In genomic region chr7:139772115-139772514, GRCh38 we compare ENCODE assay signal across 15 cellular contexts. TPM values are rescaled to one million over a fixed set of nuclear protein-coding genes. Genes with fewer than 3 reads are reported as not detected.
DNase-seq lines count a peak whose midpoint lies in the region; ATAC-seq and TF ChIP-seq lines count a peak whose summit lies in the region.
"Had no signal": no experiment of that assay in that cellular context is flagged by ENCODE, and none has a peak within 500 bp of the region (broad histone marks: within the 10 kb centered on the region; RNA-seq: fewer than 3 reads in every experiment).

No MANE protein-coding gene starts in this region.

- no peak for TF ChIP-seq CTCF in IMR-90 (conservative IDR thresholded peaks at IDR 0.05; ENCODE audit: low read depth, low read length)
- TF ChIP-seq CTCF in ovary (IDR thresholded peaks at IDR 0.05) = no peak

- POLR2A ChIA-PET in IMR-90 (lab: Charles Lee; ENCODE audit: unreplicated experiment) = interaction anchor here (1.0 kb wide), 1 partner anchor 153 kb away, joined by 3 read pairs; no protein-coding TSS in a partner anchor

- dilution Hi-C loops in IMR-90 (cut with HindIII; ENCODE audit: low sequenced_read_pairs, unreplicated experiment) = no loop called here

- H3K36me3 Mint-ChIP-seq in activated T-helper 17 cell treated with anti-CD3 and anti-CD28 coated beads, Interleukin-2, amount 50 U/mL, for 72 hours (ENCODE audit: low read depth) = peaks cover 47% of the 10 kb centered on the region
- peaks cover 3 to 10% (median 5%) of the 10 kb centered on the region in 3 donors for H3K36me3 Mint-ChIP-seq in immature natural killer cell
- peaks cover 13% of the 10 kb centered on the region for H3K36me3 Mint-ChIP-seq in activated T-cell treated with anti-CD3 and anti-CD28 coated beads, Interleukin-2, amount 50 U/mL, for 4 hours (ENCODE audit: insufficient read depth)

- TF ChIP-seq POLR2A in IMR-90 (IDR thresholded peaks at IDR 0.05; ENCODE audit: low read depth, low read length) = no peak
- TF ChIP-seq POLR2A in ovary (IDR thresholded peaks at IDR 0.05) = no peak

- H3K9me3 ChIP-seq in IMR-90 (ENCODE audit: control insufficient read depth, insufficient read depth, low read length) (no peaks in the 10 kb centered on the region), skeletal muscle satellite cell (replicated peaks; ENCODE audit: low read length) (no peaks in the 10 kb centered on the region), ovary (no peaks in the 10 kb centered on the region)
- H3K9me3 ChIP-seq: MG63, testis had no signal

- H2AK5ac ChIP-seq in IMR-90 (ENCODE audit: low read depth, low read length) = peak overlapping the region; percentile 82

- intact Hi-C loops in IMR-90 (cut with micrococcal nuclease) (loop anchor here (5.0 kb wide), 1 partner anchor 40 kb away; no protein-coding TSS in a partner anchor), ovary (cut with DNase I) (loop anchor here in 1 of 4 donors (10.0 kb wide), 1 partner anchor 127 kb away; no protein-coding TSS in a partner anchor)

- H3K4me1 Mint-ChIP-seq in activated T-helper 17 cell treated with anti-CD3 and anti-CD28 coated beads, Interleukin-2, amount 50 U/mL, for 72 hours = peaks cover 79% of the 10 kb centered on the region
- peaks cover 79 to 93% of the 10 kb centered on the region in 2 donors for H3K4me1 Mint-ChIP-seq in immature natural killer cell
- peaks cover 91% of the 10 kb centered on the region for H3K4me1 Mint-ChIP-seq in activated T-cell treated with anti-CD3 and anti-CD28 coated beads, Interleukin-2, amount 50 U/mL, for 4 hours (ENCODE audit: low read depth)

- H4K91ac ChIP-seq in IMR-90 (ENCODE audit: insufficient read depth, low read depth, low read length) = peak overlapping the region; percentile 82

- CTCF ChIA-PET in IMR-90 (lab: Yijun Ruan, JAX) = interaction anchor here (0.6 to 1.5 kb wide), 2 partner anchors 67 to 214 kb away, joined by 3 to 4 read pairs; no protein-coding TSS in a partner anchor

- H3K27ac Mint-ChIP-seq in activated T-helper 17 cell treated with anti-CD3 and anti-CD28 coated beads, Interleukin-2, amount 50 U/mL, for 72 hours = peak overlapping the region; percentile 87
- peak overlapping the region in 4 of 6 donors; percentile 13 to 58 (median 50) for H3K27ac Mint-ChIP-seq in immature natural killer cell

- DNase-seq in IMR-90 (no peak), immature natural killer cell (no peak), ovary (no peak), substantia nigra (lab: John Stamatoyannopoulos, UW) (no peak)
- no peak for DNase-seq in activated T-cell treated with anti-CD3 and anti-CD28 coated beads, Interleukin-2, amount 50 U/mL, for 4 hours
- DNase-seq: activated T-cell treated with anti-CD3 and anti-CD28 coated beads, Interleukin-2, amount 50 U/mL, for 1 hour; erythroblast; midbrain; retina; testis had no signal

- in situ Hi-C loops in IMR-90 (cut with MboI; ENCODE audit: low sequenced_read_pairs) = loop anchor here (10.0 kb wide), 1 partner anchor 127 kb away; no protein-coding TSS in a partner anchor

- no peak for TF ChIP-seq EP300 in ovary (IDR thresholded peaks at IDR 0.05)

- H3K4me2 ChIP-seq in IMR-90 (ENCODE audit: low read depth, low read length) (peak overlapping the region; percentile 91; the same call in 1 of the 2 replicates), skeletal muscle satellite cell (ENCODE audit: low read length) (peak overlapping the region; percentile 71)

- H3K18ac ChIP-seq in IMR-90 (ENCODE audit: low read depth, low read length) = peak overlapping the region; percentile 50

- ATAC-seq in IMR-90 (ENCODE audit: low read depth) (no peak), HG03432 (IDR thresholded peaks at IDR 0.05; ENCODE audit: unreplicated experiment) (no peak)
- ATAC-seq in activated T-helper 17 cell treated with anti-CD3 and anti-CD28 coated beads, Interleukin-2, amount 50 U/mL, for 72 hours (replicated peaks) = no peak
- no peak for ATAC-seq in activated T-cell treated with anti-CD3 and anti-CD28 coated beads, Interleukin-2, amount 50 U/mL, for 4 hours

- WGBS in IMR-90 (ENCODE audit: extremely low coverage in 2 of 2, insufficient read length in 1 of 2), 2 experiments = no CpG with 5 or more reads among the region's 7 CpGs
- 93 to 96% (median 94%) methylated on average over 7 of the region's 7 CpGs for WGBS in ovary, 3 donors

- H3K14ac ChIP-seq in IMR-90 (replicated peaks; ENCODE audit: low read depth, low read length) = peak overlapping the region; percentile 86

- H4K20me1 ChIP-seq in IMR-90 (ENCODE audit: insufficient read depth, low read length) = peaks cover 75% of the 10 kb centered on the region

- peak overlapping the region; percentile 54; the same call in 1 of the 2 replicates for H4K5ac ChIP-seq in IMR-90 (ENCODE audit: low read depth, low read length)

- peak overlapping the region; percentile 59; the same call in 1 of the 2 replicates for H3K56ac ChIP-seq in IMR-90 (ENCODE audit: extremely low read depth, insufficient read depth, low read length)

- BruUV-seq in IMR-90 (replicated peaks; lab: Mats Ljungman, UMichigan) = no TSS peak

- H2BK120ac ChIP-seq in IMR-90 (ENCODE audit: low read depth, low read length) = peak overlapping the region; percentile 81

- no peak for TF ChIP-seq RAD21 in IMR-90 (IDR thresholded peaks at IDR 0.05; ENCODE audit: low read length)

- H3K79me1 ChIP-seq in IMR-90 (ENCODE audit: low read depth in 1 of 2, low read length in 2 of 2) = peaks cover 13 to 76% of the 10 kb centered on the region in 2 experiments

- peak overlapping the region; percentile 52 to 54 for H4K8ac ChIP-seq in IMR-90 (ENCODE audit: low read depth in 2 of 2, low read length in 2 of 2)

- H2BK20ac ChIP-seq in IMR-90 (ENCODE audit: low read depth, low read length) = peak overlapping the region; percentile 65

- H3K9ac ChIP-seq in IMR-90 (ENCODE audit: low read depth, low read length) (no peak overlapping the region), skeletal muscle satellite cell (ENCODE audit: low read depth, low read length) (peak overlapping the region; percentile 81)

- H2BK5ac ChIP-seq in IMR-90 (ENCODE audit: low read depth, low read length, poor library complexity, severe bottlenecking) = peak overlapping the region; percentile 83

- H3K4ac ChIP-seq in IMR-90 (ENCODE audit: low read depth, low read length) = peak overlapping the region; percentile 87

- H3K27me3 ChIP-seq in IMR-90 (ENCODE audit: control insufficient read depth, insufficient read depth, low read length) (no peaks in the 10 kb centered on the region), skeletal muscle satellite cell (ENCODE audit: control insufficient read depth, insufficient read depth, low read length) (no peaks in the 10 kb centered on the region), ovary (no peaks in the 10 kb centered on the region)
- H3K27me3 ChIP-seq: MG63, testis had no signal

- no peak overlapping the region for H3K4me3 ChIP-seq in IMR-90 (ENCODE audit: insufficient read depth, low read depth, low read length)
- peak overlapping the region; percentile 50 for H3K4me3 ChIP-seq in skeletal muscle satellite cell (ENCODE audit: low read length)
- H3K4me3 ChIP-seq in ovary = no peak overlapping the region
- H3K4me3 ChIP-seq: MG63, SK-N-MC, testis had no signal

- H3K9me3 Mint-ChIP-seq in activated T-helper 17 cell treated with anti-CD3 and anti-CD28 coated beads, Interleukin-2, amount 50 U/mL, for 72 hours = no peaks in the 10 kb centered on the region
- no peaks in the 10 kb centered on the region for H3K9me3 Mint-ChIP-seq in immature natural killer cell
- no peaks in the 10 kb centered on the region for H3K9me3 Mint-ChIP-seq in activated T-cell treated with anti-CD3 and anti-CD28 coated beads, Interleukin-2, amount 50 U/mL, for 4 hours

- no peaks in the 10 kb centered on the region for H3K27me3 Mint-ChIP-seq in activated T-helper 17 cell treated with anti-CD3 and anti-CD28 coated beads, Interleukin-2, amount 50 U/mL, for 72 hours
- H3K27me3 Mint-ChIP-seq in immature natural killer cell (ENCODE audit: low read depth in 3 of 3) = peaks cover 0 to 8% (median 5%) of the 10 kb centered on the region in 3 donors
- H3K27me3 Mint-ChIP-seq in activated T-cell treated with anti-CD3 and anti-CD28 coated beads, Interleukin-2, amount 50 U/mL, for 4 hours (ENCODE audit: low read depth) = no peaks in the 10 kb centered on the region

- no peak overlapping the region for H2AFZ ChIP-seq in IMR-90 (replicated peaks; ENCODE audit: low read length, poor library complexity)

- H3K4me3 Mint-ChIP-seq in activated T-helper 17 cell treated with anti-CD3 and anti-CD28 coated beads, Interleukin-2, amount 50 U/mL, for 72 hours = peak overlapping the region; percentile 61
- peak overlapping the region in 1 of 5 donors; percentile 57 for H3K4me3 Mint-ChIP-seq in immature natural killer cell
- no peak overlapping the region for H3K4me3 Mint-ChIP-seq in activated T-cell treated with anti-CD3 and anti-CD28 coated beads, Interleukin-2, amount 50 U/mL, for 4 hours

- peaks cover 41% of the 10 kb centered on the region for H3K4me1 ChIP-seq in IMR-90 (ENCODE audit: control insufficient read depth, insufficient read depth, low read length)
- H3K4me1 ChIP-seq in skeletal muscle satellite cell (ENCODE audit: control insufficient read depth, insufficient read depth, low read length) = peaks cover 81% of the 10 kb centered on the region
- H3K4me1 ChIP-seq in ovary (ENCODE audit: insufficient read depth) = peaks cover 3% of the 10 kb centered on the region

- H3K36me3 ChIP-seq in IMR-90 (ENCODE audit: control insufficient read depth, insufficient read depth, low read length) = peaks cover 27% of the 10 kb centered on the region
- peaks cover 74% of the 10 kb centered on the region for H3K36me3 ChIP-seq in skeletal muscle satellite cell (ENCODE audit: insufficient read depth, low read length)
- no peaks in the 10 kb centered on the region for H3K36me3 ChIP-seq in ovary

- peak overlapping the region; percentile 42 for H3K27ac ChIP-seq in IMR-90 (ENCODE audit: insufficient read depth, low read length)
- no peak overlapping the region for H3K27ac ChIP-seq in ovary
- H3K27ac ChIP-seq in substantia nigra (ENCODE audit: low read depth, low read length, poor library complexity, severe bottlenecking) = no peak overlapping the region
- H3K27ac ChIP-seq: SK-N-MC, testis had no signal

- H3K9me1 ChIP-seq in IMR-90 (ENCODE audit: insufficient read depth, low read length) = peaks cover 38% of the 10 kb centered on the region

- no peak overlapping the region for H2AK9ac ChIP-seq in IMR-90 (replicated peaks; ENCODE audit: low read depth, low read length, poor library complexity)

- H2BK15ac ChIP-seq in IMR-90 (ENCODE audit: low read depth, low read length) = peak overlapping the region; percentile 36; the same call in 1 of the 3 replicates

- peak overlapping the region; percentile 73 for H3K23ac ChIP-seq in IMR-90 (ENCODE audit: low read depth, low read length)

RNA-seq across cellular contexts. Expression of gene HIPK2, which starts 5.7 kb away (rescaled TPM):
- total RNA-seq in IMR-90 (2012; rRNA removed) (21.7 and 22.0 TPM in 2 replicates), ovary (10 to 100 TPM in 6 of 7 donors, 1 to 10 TPM in 1; 9.9 to 38.4 (median 35.1) TPM)
- polyA plus RNA-seq in IMR-90 (2012; rRNA removed) (27.1 and 31.7 TPM in 2 replicates), immature natural killer cell (10 to 100 TPM in 1 of 3 donors, 1 to 10 TPM in 2; 3.5 to 14.2 (median 3.7) TPM), ovary (10 to 100 TPM in 1 of 2 donors, 1 to 10 TPM in 1; 7.3 to 14.8 TPM)
- polyA plus RNA-seq in IMR-90 (2012; cell fraction: cytosol; rRNA removed) = 9.3 and 22.5 TPM in 2 replicates
- 36.1 and 45.4 TPM in 2 replicates for polyA plus RNA-seq in IMR-90 (2012; cell fraction: nucleus; rRNA removed; ENCODE audit: low replicate concordance)
- total RNA-seq in activated T-helper 17 cell treated with anti-CD3 and anti-CD28 coated beads, Interleukin-2, amount 50 U/mL, for 72 hours = 10 to 100 TPM; 44.2 to 46.9 TPM
- total RNA-seq in skeletal muscle satellite cell (2012; rRNA removed) = 45.4 and 46.1 TPM in 2 replicates
- 10 to 100 TPM; 20.3 to 26.8 (median 26.1) TPM for total RNA-seq in activated T-cell treated with anti-CD3 and anti-CD28 coated beads, Interleukin-2, amount 50 U/mL, for 4 hours

RNA-seq across cellular contexts. Expression of gene TBXAS1, which starts 56.9 kb away (rescaled TPM):
- total RNA-seq in IMR-90 (2012; rRNA removed) (5.3 and 5.9 TPM in 2 replicates), ovary (10 to 100 TPM in 2 of 7 donors, 1 to 10 TPM in 5; 3.1 to 16.8 (median 6.1) TPM)
- polyA plus RNA-seq in IMR-90 (2012; rRNA removed) (10.0 and 10.8 TPM in 2 replicates), immature natural killer cell (10 to 100 TPM; 59.6 to 93.3 (median 68.7) TPM), ovary (10 to 100 TPM in 1 of 2 donors, 1 to 10 TPM in 1; 9.0 to 13.6 TPM)
- polyA plus RNA-seq in IMR-90 (2012; cell fraction: cytosol; rRNA removed) = 9.9 and 18.5 TPM in 2 replicates
- 5.7 and 23.0 TPM in 2 replicates for polyA plus RNA-seq in IMR-90 (2012; cell fraction: nucleus; rRNA removed; ENCODE audit: low replicate concordance)
- total RNA-seq in activated T-helper 17 cell treated with anti-CD3 and anti-CD28 coated beads, Interleukin-2, amount 50 U/mL, for 72 hours = 10 to 100 TPM; 17.8 to 22.0 TPM
- total RNA-seq in skeletal muscle satellite cell (2012; rRNA removed) = 3.3 and 4.8 TPM in 2 replicates
- 1 to 10 TPM; 1.7 to 4.1 (median 4.0) TPM for total RNA-seq in activated T-cell treated with anti-CD3 and anti-CD28 coated beads, Interleukin-2, amount 50 U/mL, for 4 hours
